ENCODE assay signal across 8 cellular contexts in genomic region chr9:98056403-98057094, GRCh38. TPM values are rescaled to one million over a fixed set of nuclear protein-coding genes. Genes with fewer than 3 reads are reported as not detected.
DNase-seq lines count a peak whose midpoint lies in the region; ATAC-seq and TF ChIP-seq lines count a peak whose summit lies in the region.

Gene NANS, plus strand, starts transcription at chr9:98056732. Its CDS starts 77 bp downstream, at chr9:98056809.

- no peak for TF ChIP-seq CTCF in right atrium auricular region (IDR thresholded peaks at IDR 0.05)
- TF ChIP-seq CTCF in psoas muscle (IDR thresholded peaks at IDR 0.05), result no peak

- H3K27me3 ChIP-seq in right atrium auricular region, result no peaks in the 10 kb centered on the region
- no peaks in the 10 kb centered on the region for H3K27me3 ChIP-seq in psoas muscle (ENCODE audit: insufficient read depth in 3 of 3, low read length in 2 of 3)

- peak within 1 kb of the TSS; percentile 69 to 72 for H3K4me3 ChIP-seq in right atrium auricular region
- peak within 1 kb of the TSS; percentile 76 for H3K4me3 ChIP-seq in psoas muscle
- H3K4me3 ChIP-seq in urinary bladder (ENCODE audit: low read depth, low read length), result peak within 1 kb of the TSS; percentile 75

- TF ChIP-seq POLR2A in GM18505 (IDR thresholded peaks at IDR 0.05; ENCODE audit: borderline replicate concordance, extremely low read depth, insufficient read depth, insufficient read length), result peak; percentile 96

- ATAC-seq in GM18505 (IDR thresholded peaks at IDR 0.05; ENCODE audit: unreplicated experiment), result peak; percentile 95
- peak; percentile 95 for ATAC-seq in HG02943 (IDR thresholded peaks at IDR 0.05; ENCODE audit: low read depth, unreplicated experiment)
- peak; percentile 96 to 99 (median 98) for ATAC-seq in psoas muscle

- H3K9me3 ChIP-seq in right atrium auricular region, result no peaks in the 10 kb centered on the region
- H3K9me3 ChIP-seq in psoas muscle, result no peaks in the 10 kb centered on the region

- H3K4me1 ChIP-seq in right atrium auricular region (peaks cover 0 to 21% of the 10 kb centered on the region in 2 donors), psoas muscle (peaks cover 12% of the 10 kb centered on the region), urinary bladder (ENCODE audit: insufficient read depth) (peaks cover 2% of the 10 kb centered on the region)

- WGBS in psoas muscle, 3 donors, result 0 to 1% (median 0%) methylated on average over 51 to 72 of the region's 72 CpGs
- under 1% methylated on average over 72 of the region's 72 CpGs for WGBS in urinary bladder

- H3K36me3 ChIP-seq in right atrium auricular region, result peaks cover 11% of the 10 kb centered on the region
- H3K36me3 ChIP-seq in psoas muscle (ENCODE audit: insufficient read depth in 1 of 2, low read depth in 1 of 2), result peaks cover 0 to 14% of the 10 kb centered on the region in 2 donors
- H3K36me3 ChIP-seq in urinary bladder (ENCODE audit: insufficient read depth), result no peaks in the 10 kb centered on the region

- intact Hi-C loops in T-helper 2 cell treated with Interferon-gamma antibody and Interleukin-4, amounts not matched to agents 100 ng/mL and 5 ng/mL, for 36 hours (cut with micrococcal nuclease), result loop anchor here (1.0 to 5.0 kb wide), 7 partner anchors 11 to 1048 kb away; partner anchors contain the start of genes ANP32B, NCBP1, TBC1D2 and TGFBR1
- intact Hi-C loops in psoas muscle (cut with DNase I), result loop anchor here in 1 of 2 donors (5.0 kb wide), 3 partner anchors 74 to 201 kb away; partner anchors contain the start of genes ANP32B, TBC1D2 and TRMO

- peak within 1 kb of the TSS; percentile 89 to 96 for H3K27ac ChIP-seq in right atrium auricular region
- H3K27ac ChIP-seq in psoas muscle, result peak within 1 kb of the TSS; percentile 92
- H3K27ac ChIP-seq in urinary bladder (ENCODE audit: low read depth), result peak within 1 kb of the TSS; percentile 92

- DNase-seq in NCI-H1930 (lab: John Stamatoyannopoulos, UW) (peak; percentile 86 to 88), anterior cingulate cortex (lab: John Stamatoyannopoulos, UW) (peak; percentile 62 to 98 (median 89)), right atrium auricular region (ENCODE audit: low spot score) (peak; percentile 95), psoas muscle (peak; percentile 94 to 96)

RNA-seq across cellular contexts. Expression of gene NANS, which starts in this region (rescaled TPM):
- 60.4 and 64.4 TPM in 2 replicates for total RNA-seq in T-helper 2 cell treated with Interferon-gamma antibody and Interleukin-4, amounts not matched to agents 100 ng/mL and 5 ng/mL, for 36 hours
- total RNA-seq in right atrium auricular region, result 10 to 100 TPM; 27.4 to 35.5 TPM
- total RNA-seq in psoas muscle, result 10 to 100 TPM; 21.1 to 53.8 (median 26.5) TPM
- 100 to 1,000 TPM in 1 of 3 donors, 10 to 100 TPM in 2; 33.2 to 168 (median 48.9) TPM for polyA plus RNA-seq in psoas muscle
- total RNA-seq in urinary bladder, result 32.8 TPM
- polyA plus RNA-seq in urinary bladder, result 35.3 TPM

Comparison
In these comparisons a context has a peak if more than half of its experiments do, and no peak if none do; other contexts are left out.
1. Peak in every context shown above with its lines: DNase-seq, ATAC-seq, H3K4me3 ChIP-seq and H3K27ac ChIP-seq.